Comparison of ENCODE assay signal across 1 cellular context in genomic region chr19:44071824-44072542, GRCh38.
A peak's percentile ranks its signal among the peaks of the same experiment; 100 is the strongest.
TF ChIP-seq lines count a peak whose summit lies in the region.

ZNF284 (plus strand) TSS chr19:44072159; CDS start chr19:44076390, 4,231 bp downstream.

TF ChIP-seq in HEK293, 187 proteins besides CTCF, POLR2A, EP300 and RAD21 (continued from another document and continues in another):
- TF ChIP-seq ZNF518A (tag by site-specific recombination; conservative IDR thresholded peaks at IDR 0.05; ENCODE audit: low read depth), result peak; percentile 97
- TF ChIP-seq ZNF777 (tag by site-specific recombination; IDR thresholded peaks at IDR 0.05; ENCODE audit: borderline replicate concordance), result no peak; the same call in 1 of the 2 replicates
- no peak for TF ChIP-seq ZNF626 (tag by site-specific recombination; IDR thresholded peaks at IDR 0.05)
- TF ChIP-seq ZBTB10 (tag by site-specific recombination; IDR thresholded peaks at IDR 0.05), result peak; percentile 78
- TF ChIP-seq ZNF350 (tag by site-specific recombination; IDR thresholded peaks at IDR 0.05), result no peak
- TF ChIP-seq ZNF558 (tag by site-specific recombination; IDR thresholded peaks at IDR 0.05), result peak; percentile 29; the same call in 1 of the 2 replicates
- TF ChIP-seq ZBTB1 (tag by site-specific recombination; IDR thresholded peaks at IDR 0.05), result no peak
- peak; percentile 66; the same call in 1 of the 2 replicates for TF ChIP-seq ZNF791 (tag by site-specific recombination; IDR thresholded peaks at IDR 0.05)
- TF ChIP-seq ZNF747 (tag by site-specific recombination; IDR thresholded peaks at IDR 0.05), result no peak
- no peak for TF ChIP-seq ELK4 (IDR thresholded peaks at IDR 0.05; ENCODE audit: borderline replicate concordance, low read depth, low read length)
- peak; percentile 99 for TF ChIP-seq ZNF76 (tag by site-specific recombination; IDR thresholded peaks at IDR 0.05; ENCODE audit: borderline replicate concordance, low read depth)
- TF ChIP-seq SP3 (tag by site-specific recombination; IDR thresholded peaks at IDR 0.05), result peak; percentile 90
- TF ChIP-seq ZFP3 (tag by site-specific recombination; IDR thresholded peaks at IDR 0.05; ENCODE audit: low read depth), result no peak
- TF ChIP-seq ZNF223 (tag by site-specific recombination; IDR thresholded peaks at IDR 0.05), result no peak; the same call in 1 of the 2 replicates
- no peak; the same call in 1 of the 2 replicates for TF ChIP-seq ZNF10 (tag by site-specific recombination; IDR thresholded peaks at IDR 0.05)
- no peak for TF ChIP-seq ZNF37A (tag by site-specific recombination; IDR thresholded peaks at IDR 0.05)
- TF ChIP-seq ZNF639 (tag by site-specific recombination; IDR thresholded peaks at IDR 0.05), result peak; percentile 87; the same call in 1 of the 2 replicates
- TF ChIP-seq ZNF621 (tag by site-specific recombination; IDR thresholded peaks at IDR 0.05), result no peak
- TF ChIP-seq OSR2 (tag by site-specific recombination; IDR thresholded peaks at IDR 0.05), result no peak
- peak; percentile 86 for TF ChIP-seq KLF8 (tag by site-specific recombination; IDR thresholded peaks at IDR 0.05)
- no peak for TF ChIP-seq ZNF530 (tag by site-specific recombination; IDR thresholded peaks at IDR 0.05; ENCODE audit: low read depth)
- TF ChIP-seq ZNF280D (tag by site-specific recombination; IDR thresholded peaks at IDR 0.05), result peak; percentile 38
- no peak for TF ChIP-seq ZNF426 (tag by site-specific recombination; IDR thresholded peaks at IDR 0.05)
- peak; percentile 93 for TF ChIP-seq PRDM10 (tag by site-specific recombination; IDR thresholded peaks at IDR 0.05)
- no peak for TF ChIP-seq ZNF654 (tag by site-specific recombination; IDR thresholded peaks at IDR 0.05; ENCODE audit: low read depth)
- no peak for TF ChIP-seq ZNF433 (tag by site-specific recombination; IDR thresholded peaks at IDR 0.05; ENCODE audit: low read depth)
- no peak; the same call in 1 of the 2 replicates for TF ChIP-seq ZNF488 (tag by site-specific recombination; IDR thresholded peaks at IDR 0.05)
- no peak for TF ChIP-seq ZNF157 (tag by site-specific recombination; IDR thresholded peaks at IDR 0.05)
- TF ChIP-seq ZNF514 (tag by site-specific recombination; IDR thresholded peaks at IDR 0.05), result no peak; the same call in 1 of the 2 replicates
- TF ChIP-seq ZNF214 (tag by site-specific recombination; IDR thresholded peaks at IDR 0.05; ENCODE audit: borderline replicate concordance), result no peak
- TF ChIP-seq ZSCAN5A (tag by site-specific recombination; IDR thresholded peaks at IDR 0.05), result peak; percentile 59; the same call in 1 of the 2 replicates
- 0 out of 2 replicates have a peak, but pooled peaks have one; percentile 29 for TF ChIP-seq ZNF664 (tag by site-specific recombination; IDR thresholded peaks at IDR 0.05)
- no peak for TF ChIP-seq ZNF677 (tag by site-specific recombination; IDR thresholded peaks at IDR 0.05)
- no peak for TF ChIP-seq ZNF175 (tag by site-specific recombination; IDR thresholded peaks at IDR 0.05)
- TF ChIP-seq SCRT1 (tag by site-specific recombination; IDR thresholded peaks at IDR 0.05; ENCODE audit: borderline replicate concordance), result peak; percentile 98
- TF ChIP-seq ZNF23 (tag by site-specific recombination; IDR thresholded peaks at IDR 0.05; ENCODE audit: borderline replicate concordance), result no peak
